In genomic region chr5:64323591-64323990, GRCh38 we compare ENCODE assay signal across 28 cellular contexts.
"Had no signal": no experiment of that assay in that cellular context is flagged by ENCODE, and none has a peak within 500 bp of the region (broad histone marks: within the 10 kb centered on the region; RNA-seq: fewer than 3 reads in every experiment).

No MANE protein-coding gene starts in this region.

- H3K27me3 ChIP-seq: colonic mucosa, esophagus squamous epithelium, gastrocnemius medialis, heart right ventricle, left lung had no signal

- H3K4me3 ChIP-seq: colonic mucosa, esophagus squamous epithelium, gastrocnemius medialis, heart right ventricle, left lung, lower lobe of right lung, mucosa of descending colon had no signal

- H3K9me3 ChIP-seq: colonic mucosa, esophagus squamous epithelium, gastrocnemius medialis, lower lobe of right lung had no signal

- DNase-seq: colonic mucosa; cortex of kidney; effector CD8-positive, alpha-beta T cell; effector memory CD8-positive, alpha-beta T cell; endodermal cell; erythroblast; esophagus squamous epithelium; foreskin fibroblast; foreskin melanocyte; gastrocnemius medialis; glutamatergic neuron; head of caudate nucleus; heart right ventricle; hippocampal formation; left cardiac atrium; left lung; left ventricle myocardium superior; lower lobe of right lung; mesenchymal stem cell; mucosa of descending colon; naive B cell had no signal

- H3K27ac Mint-ChIP-seq: dendritic cell treated with granulocyte-macrophage colony-stimulating factor and Interleukin-4, amounts not matched to agents 40 ng/mL and 50 ng/mL, for 4 days; effector memory CD8-positive, alpha-beta T cell; endodermal cell; mesothelial cell of epicardium; naive B cell had no signal

- ATAC-seq: effector memory CD8-positive, alpha-beta T cell; esophagus mucosa; gastrocnemius medialis; heart right ventricle; left cardiac atrium; left lung; left ventricle myocardium superior; lower lobe of right lung; mucosa of descending colon had no signal

- H3K4me1 ChIP-seq: colonic mucosa, esophagus squamous epithelium, gastrocnemius medialis, heart right ventricle, left lung, lower lobe of right lung had no signal

- H3K27ac ChIP-seq: colonic mucosa, epithelial cell of prostate, esophagus squamous epithelium, gastrocnemius medialis, heart right ventricle, left lung, lower lobe of right lung had no signal

- H3K4me3 Mint-ChIP-seq: dendritic cell treated with granulocyte-macrophage colony-stimulating factor and Interleukin-4, amounts not matched to agents 40 ng/mL and 50 ng/mL, for 4 days; effector memory CD8-positive, alpha-beta T cell; endodermal cell; mesothelial cell of epicardium; naive B cell had no signal

- H3K4me1 Mint-ChIP-seq: mesothelial cell of epicardium, naive B cell had no signal

- H3K36me3 Mint-ChIP-seq: naive B cell had no signal

- H3K36me3 ChIP-seq: colonic mucosa, gastrocnemius medialis, lower lobe of right lung had no signal

- H3K27me3 Mint-ChIP-seq: dendritic cell treated with granulocyte-macrophage colony-stimulating factor and Interleukin-4, amounts not matched to agents 40 ng/mL and 50 ng/mL, for 4 days; effector memory CD8-positive, alpha-beta T cell; naive B cell had no signal

- FAIRE-seq: endometrium, islet of Langerhans, keratinocyte had no signal
